Comparison of ENCODE assay signal across 2 cellular contexts in genomic region chr4:61795998-61796397, GRCh38.
TF ChIP-seq lines count a peak whose summit lies in the region.

No MANE protein-coding gene starts in this region.

TF ChIP-seq in GM23338, 12 proteins besides CTCF, POLR2A, EP300 and RAD21 (continued from another document):
- no peak for TF ChIP-seq EZH2phosphoT487 (IDR thresholded peaks at IDR 0.05; ENCODE audit: unreplicated experiment)

TF ChIP-seq in H1, 55 proteins besides CTCF, POLR2A, EP300 and RAD21:
- TF ChIP-seq CHD7 (IDR thresholded peaks at IDR 0.05; ENCODE audit: insufficient replicate concordance, low read length) = no peak
- no peak for TF ChIP-seq CBX5 (IDR thresholded peaks at IDR 0.05; ENCODE audit: low read depth, low read length)
- no peak for TF ChIP-seq CHD2 (IDR thresholded peaks at IDR 0.05; ENCODE audit: low read length)
- no peak for TF ChIP-seq EZH2 (IDR thresholded peaks at IDR 0.05; ENCODE audit: low read depth, low read length, severe bottlenecking)
- TF ChIP-seq SRF (IDR thresholded peaks at IDR 0.05; ENCODE audit: low read depth, low read length) = no peak
- no peak for TF ChIP-seq RNF2 (IDR thresholded peaks at IDR 0.05; ENCODE audit: borderline replicate concordance, low read depth, low read length, missing control alignments, poor library complexity, severe bottlenecking)
- TF ChIP-seq ASH2L (IDR thresholded peaks at IDR 0.05; ENCODE audit: low read length) = no peak
- TF ChIP-seq EGR1 (IDR thresholded peaks at IDR 0.05; ENCODE audit: borderline replicate concordance, low read depth, low read length) = no peak
- TF ChIP-seq BRCA1 (IDR thresholded peaks at IDR 0.05; ENCODE audit: low read depth, low read length) = no peak
- no peak for TF ChIP-seq SP4 (IDR thresholded peaks at IDR 0.05; ENCODE audit: low read length)
- no peak for TF ChIP-seq SAP30 (IDR thresholded peaks at IDR 0.05; ENCODE audit: insufficient read depth, insufficient replicate concordance, low read length)
- TF ChIP-seq RBBP5 (IDR thresholded peaks at IDR 0.05; ENCODE audit: borderline replicate concordance, low read depth, low read length) = no peak
- no peak for TF ChIP-seq POLR2AphosphoS5 (IDR thresholded peaks at IDR 0.05; ENCODE audit: low read depth, low read length)
- no peak for TF ChIP-seq HDAC2 (IDR thresholded peaks at IDR 0.05; ENCODE audit: borderline replicate concordance in 1 of 2, low read depth in 2 of 2, low read length in 2 of 2)
- TF ChIP-seq SIN3A (conservative IDR thresholded peaks at IDR 0.05 in 1 of 2, IDR thresholded peaks at IDR 0.05 in 1 of 2; ENCODE audit: low read depth in 1 of 2, low read length in 2 of 2) = no peak
- TF ChIP-seq MAX (IDR thresholded peaks at IDR 0.05) = no peak
- no peak for TF ChIP-seq TAF1 (IDR thresholded peaks at IDR 0.05; ENCODE audit: low read depth, low read length)
TF ChIP-seq in H1: peak in this region for 0.
